20 cellular contexts compared by ENCODE assay signal in the genomic region with DNA sequence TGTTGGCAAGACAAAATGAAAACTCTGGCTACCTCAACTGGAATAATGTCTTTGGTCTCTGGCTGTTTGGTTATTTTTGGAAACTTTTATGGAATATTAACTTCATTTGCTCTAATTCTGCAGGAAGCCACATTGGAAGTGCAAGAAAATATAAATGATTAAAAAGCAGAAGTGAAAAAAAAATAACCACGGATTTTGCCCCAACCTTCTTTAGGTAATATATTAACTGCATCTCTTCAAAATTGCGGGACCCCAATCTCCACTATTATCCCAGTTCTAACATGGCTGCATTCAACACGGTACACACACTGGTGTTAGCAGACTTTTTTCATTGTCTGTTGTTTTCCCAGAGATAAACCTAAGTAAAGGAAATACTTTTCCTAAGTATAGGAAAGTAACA. TPM values are rescaled to one million over a fixed set of nuclear protein-coding genes. Genes with fewer than 3 reads are reported as not detected.
A peak's percentile ranks its signal among the peaks of the same experiment; 100 is the strongest.
DNase-seq lines count a peak whose midpoint lies in the region; ATAC-seq, FAIRE-seq and TF ChIP-seq lines count a peak whose summit lies in the region.
"Had no signal": no experiment of that assay in that cellular context is flagged by ENCODE, and none has a peak within 500 bp of the region (broad histone marks: within the 10 kb centered on the region; RNA-seq: fewer than 3 reads in every experiment).

No MANE protein-coding gene starts in this region.

- H3K27ac ChIP-seq in astrocyte (ENCODE audit: low read depth, low read length) (peak overlapping the region; percentile 58), kidney (ENCODE audit: low read depth in 2 of 2, low read length in 2 of 2) (peak overlapping the region; percentile 64 to 65), ascending aorta (no peak overlapping the region)
- H3K27ac ChIP-seq: HL-60 had no signal

- no peak overlapping the region for H3K27ac Mint-ChIP-seq in astrocyte (ENCODE audit: unreplicated experiment)
- peak overlapping the region; percentile 96 for H3K27ac Mint-ChIP-seq in progenitor cell of endocrine pancreas
- H3K27ac Mint-ChIP-seq: CD4-positive, alpha-beta T cell had no signal

- H3K36me3 ChIP-seq in astrocyte (ENCODE audit: insufficient read depth, low read length) (peaks cover 12% of the 10 kb centered on the region), kidney (ENCODE audit: control insufficient read depth in 1 of 2, insufficient read depth in 2 of 2, low read length in 2 of 2) (no peaks in the 10 kb centered on the region), ascending aorta (no peaks in the 10 kb centered on the region)

- H4K20me1 ChIP-seq in astrocyte (ENCODE audit: insufficient read depth, low read length): peaks cover 27% of the 10 kb centered on the region

- H3K79me2 ChIP-seq in astrocyte (ENCODE audit: insufficient read depth, low read length): peaks cover 91% of the 10 kb centered on the region

- ATAC-seq in GM18907 (IDR thresholded peaks at IDR 0.05; ENCODE audit: unreplicated experiment) (peak; percentile 64), HG02938 (IDR thresholded peaks at IDR 0.05; ENCODE audit: unreplicated experiment) (no peak)

- H3K4me1 Mint-ChIP-seq in astrocyte (ENCODE audit: low read depth, unreplicated experiment): peaks cover 15% of the 10 kb centered on the region
- H3K4me1 Mint-ChIP-seq in progenitor cell of endocrine pancreas (ENCODE audit: low read depth): peaks cover 26% of the 10 kb centered on the region

- peaks cover 14% of the 10 kb centered on the region for H3K4me1 ChIP-seq in astrocyte (ENCODE audit: insufficient read depth, low read length)
- peaks cover 0 to 14% of the 10 kb centered on the region in 2 donors for H3K4me1 ChIP-seq in kidney (ENCODE audit: control insufficient read depth in 1 of 2, insufficient read depth in 1 of 2, low read depth in 1 of 2, low read length in 2 of 2)
- H3K4me1 ChIP-seq in ascending aorta: no peaks in the 10 kb centered on the region

- H3K27me3 ChIP-seq in astrocyte (ENCODE audit: insufficient read depth, low read length) (no peaks in the 10 kb centered on the region), ascending aorta (no peaks in the 10 kb centered on the region)

- H3K9ac ChIP-seq in astrocyte (ENCODE audit: low read length): peak overlapping the region; percentile 69
- no peak overlapping the region for H3K9ac ChIP-seq in kidney (ENCODE audit: low read length in 2 of 2)

- H3K9me3 ChIP-seq in astrocyte (ENCODE audit: insufficient read depth, low read depth, low read length): no peaks in the 10 kb centered on the region
- H3K9me3 ChIP-seq in kidney (ENCODE audit: control insufficient read depth in 1 of 2, low read length in 2 of 2): no peaks in the 10 kb centered on the region
- H3K9me3 ChIP-seq in ascending aorta: no peaks in the 10 kb centered on the region

- DNase-seq in astrocyte (ENCODE audit: low read depth) (no peak), kidney (no peak), progenitor cell of endocrine pancreas (ENCODE audit: low spot score, unreplicated experiment) (no peak), ascending aorta (ENCODE audit: low spot score in 2 of 2) (no peak), GDM1 (lab: John Stamatoyannopoulos, UW) (no peak), NCI-H1694 (lab: John Stamatoyannopoulos, UW) (no peak)
- DNase-seq: CD4-positive, alpha-beta T cell; DND-41; GF-D8; HCEC 1CT; KG1; NCI-H1105; NCI-H187; NCI-H2171; NCI-H510A; SHP77 had no signal

- no peak overlapping the region for H3K4me3 Mint-ChIP-seq in astrocyte (ENCODE audit: unreplicated experiment)
- H3K4me3 Mint-ChIP-seq in progenitor cell of endocrine pancreas (ENCODE audit: low read depth): peak overlapping the region; percentile 29
- H3K4me3 Mint-ChIP-seq: CD4-positive, alpha-beta T cell had no signal

- FAIRE-seq in astrocyte (lab: Jason Lieb, UNC) (no peak), kidney (lab: Jason Lieb, UNC) (no peak)
- FAIRE-seq: D721Med had no signal

- peak overlapping the region; percentile 73 for H3K4me2 ChIP-seq in astrocyte (ENCODE audit: low read length)

- H3K4me3 ChIP-seq in astrocyte (ENCODE audit: insufficient read depth, low read depth, low read length) (no peak overlapping the region), kidney (ENCODE audit: low read length in 2 of 2) (peak overlapping the region; percentile 36 to 40), ascending aorta (no peak overlapping the region)

- intact Hi-C loops in kidney (cut with DNase I): no loop called here
- intact Hi-C loops in ascending aorta (cut with DNase I): no loop called here

- H3K36me3 Mint-ChIP-seq in astrocyte (ENCODE audit: low read depth, unreplicated experiment) (peaks cover 8% of the 10 kb centered on the region), progenitor cell of endocrine pancreas (ENCODE audit: insufficient read depth) (peaks cover 20% of the 10 kb centered on the region)

- H3K27me3 Mint-ChIP-seq in astrocyte (ENCODE audit: low read depth, unreplicated experiment) (no peaks in the 10 kb centered on the region), progenitor cell of endocrine pancreas (no peaks in the 10 kb centered on the region)

- no peak overlapping the region for H2AFZ ChIP-seq in astrocyte (ENCODE audit: low read depth, low read length)

- TF ChIP-seq CTCF in astrocyte (IDR thresholded peaks at IDR 0.05; ENCODE audit: insufficient read depth, low read depth, low read length) (no peak), kidney (IDR thresholded peaks at IDR 0.05; ENCODE audit: borderline replicate concordance, extremely low read depth, insufficient read depth) (no peak), progenitor cell of endocrine pancreas (IDR thresholded peaks at IDR 0.05; ENCODE audit: unreplicated experiment) (no peak), ascending aorta (IDR thresholded peaks at IDR 0.05) (no peak)

- H3K9me3 Mint-ChIP-seq in astrocyte (ENCODE audit: unreplicated experiment): no peaks in the 10 kb centered on the region
- H3K9me3 Mint-ChIP-seq in progenitor cell of endocrine pancreas (ENCODE audit: low read depth): no peaks in the 10 kb centered on the region
- H3K9me3 Mint-ChIP-seq: CD4-positive, alpha-beta T cell had no signal

RNA-seq across cellular contexts. Expression of a gene that starts 23.0 kb away (rescaled TPM):
- total RNA-seq in astrocyte: 78.4 and 81.9 TPM in 2 replicates
- total RNA-seq in kidney: 90.0 TPM
- 5.4 TPM for polyA plus RNA-seq in kidney (ENCODE audit: insufficient read depth, low read depth, low replicate concordance)
- total RNA-seq in progenitor cell of endocrine pancreas: 90.7 and 101 TPM in 2 replicates
- 11.9 TPM for total RNA-seq in ascending aorta

Comparison
In these comparisons a context has a peak if more than half of its experiments do, and no peak if none do; other contexts are left out.
1. H3K27ac ChIP-seq: peak in astrocyte (single experiment) and kidney (2 of 2); none in ascending aorta (0 of 2).
2. H3K4me3 ChIP-seq: peak in kidney (2 of 2); none in astrocyte (single experiment) and ascending aorta (0 of 2).